In the genomic region with DNA sequence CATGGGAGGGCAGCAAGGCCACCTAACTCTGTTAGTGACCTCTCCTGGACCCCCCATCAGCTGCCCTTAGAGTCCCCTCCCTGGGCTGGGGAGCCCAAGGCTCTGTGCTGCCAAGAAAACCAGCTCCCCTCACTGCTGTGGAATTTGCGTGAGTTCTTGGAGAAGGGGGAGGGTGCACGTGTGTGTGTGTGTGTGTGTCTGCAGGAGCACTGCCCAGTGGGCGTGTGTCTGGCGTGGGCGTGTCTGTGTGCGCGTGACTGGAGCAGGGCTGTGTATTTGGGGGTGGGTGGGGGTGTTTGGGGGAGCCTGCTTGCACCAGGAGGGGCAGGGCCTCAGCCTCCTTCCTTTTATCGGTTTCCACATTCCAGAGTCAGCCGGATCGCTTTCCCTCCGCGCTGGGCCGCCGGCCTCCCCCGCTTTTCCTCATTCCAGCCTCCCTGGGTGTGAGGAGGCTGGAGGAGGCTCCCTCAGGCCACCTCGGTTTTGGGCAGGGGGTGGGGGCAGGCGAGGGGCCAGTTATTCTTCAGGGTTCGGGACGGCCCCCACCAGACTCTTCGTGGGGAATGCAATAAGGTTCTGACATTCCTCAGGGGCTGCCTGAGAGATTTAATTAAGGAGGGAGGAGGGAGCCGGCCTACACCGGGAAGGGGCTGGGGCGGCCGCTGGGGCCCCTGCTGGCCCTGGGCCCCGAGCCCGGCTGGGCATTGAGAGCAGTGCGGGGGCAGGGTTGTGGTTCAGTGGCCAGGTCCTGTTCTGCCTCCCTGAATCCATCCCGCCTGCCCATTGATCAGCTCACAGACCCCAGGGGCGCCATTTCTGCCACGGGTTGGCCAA, we compare ENCODE assay signal across 1 cellular context.
TF ChIP-seq lines count a peak whose summit lies in the region.

No MANE protein-coding gene starts in this region.

TF ChIP-seq in HepG2, 621 proteins besides CTCF, POLR2A, EP300 and RAD21 (continued from another document and continues in another):
- TF ChIP-seq, protein P1, sequence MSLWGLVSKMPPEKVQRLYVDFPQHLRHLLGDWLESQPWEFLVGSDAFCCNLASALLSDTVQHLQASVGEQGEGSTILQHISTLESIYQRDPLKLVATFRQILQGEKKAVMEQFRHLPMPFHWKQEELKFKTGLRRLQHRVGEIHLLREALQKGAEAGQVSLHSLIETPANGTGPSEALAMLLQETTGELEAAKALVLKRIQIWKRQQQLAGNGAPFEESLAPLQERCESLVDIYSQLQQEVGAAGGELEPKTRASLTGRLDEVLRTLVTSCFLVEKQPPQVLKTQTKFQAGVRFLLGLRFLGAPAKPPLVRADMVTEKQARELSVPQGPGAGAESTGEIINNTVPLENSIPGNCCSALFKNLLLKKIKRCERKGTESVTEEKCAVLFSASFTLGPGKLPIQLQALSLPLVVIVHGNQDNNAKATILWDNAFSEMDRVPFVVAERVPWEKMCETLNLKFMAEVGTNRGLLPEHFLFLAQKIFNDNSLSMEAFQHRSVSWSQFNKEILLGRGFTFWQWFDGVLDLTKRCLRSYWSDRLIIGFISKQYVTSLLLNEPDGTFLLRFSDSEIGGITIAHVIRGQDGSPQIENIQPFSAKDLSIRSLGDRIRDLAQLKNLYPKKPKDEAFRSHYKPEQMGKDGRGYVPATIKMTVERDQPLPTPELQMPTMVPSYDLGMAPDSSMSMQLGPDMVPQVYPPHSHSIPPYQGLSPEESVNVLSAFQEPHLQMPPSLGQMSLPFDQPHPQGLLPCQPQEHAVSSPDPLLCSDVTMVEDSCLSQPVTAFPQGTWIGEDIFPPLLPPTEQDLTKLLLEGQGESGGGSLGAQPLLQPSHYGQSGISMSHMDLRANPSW (CRISPR knock-in tag; IDR thresholded peaks at IDR 0.05; ENCODE audit: borderline replicate concordance): no peak
- TF ChIP-seq SETDB1 (CRISPR knock-in tag; IDR thresholded peaks at IDR 0.05; ENCODE audit: borderline replicate concordance) (no peak), ZFX (CRISPR knock-in tag; IDR thresholded peaks at IDR 0.05; ENCODE audit: low read depth) (0 out of 2 replicates have a peak, but pooled peaks have one; percentile 7), SAP130 (CRISPR knock-in tag; IDR thresholded peaks at IDR 0.05; ENCODE audit: low read depth) (0 out of 2 replicates have a peak, but pooled peaks have one; percentile 9), ZNF607 (CRISPR knock-in tag; IDR thresholded peaks at IDR 0.05; ENCODE audit: borderline replicate concordance) (no peak), ZNF274 (CRISPR knock-in tag; IDR thresholded peaks at IDR 0.05) (peak; percentile 31; the same call in 1 of the 2 replicates), ZNF616 (CRISPR knock-in tag; IDR thresholded peaks at IDR 0.05; ENCODE audit: low read depth) (no peak), EHMT2 (IDR thresholded peaks at IDR 0.05; ENCODE audit: borderline replicate concordance, low read depth, low read length) (no peak), HHEX (CRISPR knock-in tag; IDR thresholded peaks at IDR 0.05) (no peak), HNRNPL (IDR thresholded peaks at IDR 0.05; ENCODE audit: low read depth, low read length) (no peak), MED13 (CRISPR knock-in tag; IDR thresholded peaks at IDR 0.05) (no peak), FOXK2 (IDR thresholded peaks at IDR 0.05) (no peak), ZNF337 (CRISPR knock-in tag; IDR thresholded peaks at IDR 0.05; ENCODE audit: borderline replicate concordance, low read depth) (no peak), ZFP1 (CRISPR knock-in tag; IDR thresholded peaks at IDR 0.05) (no peak), ZNF562 (CRISPR knock-in tag; IDR thresholded peaks at IDR 0.05; ENCODE audit: borderline replicate concordance) (no peak), ZNF3 (CRISPR knock-in tag; IDR thresholded peaks at IDR 0.05) (no peak), CREB1 (IDR thresholded peaks at IDR 0.05) (no peak), CREB1 (CRISPR knock-in tag; IDR thresholded peaks at IDR 0.05) (no peak), SPEN (CRISPR knock-in tag; IDR thresholded peaks at IDR 0.05; ENCODE audit: low read depth) (no peak), XRCC5 (optimal IDR thresholded peaks at IDR 0.05; ENCODE audit: low read length) (no peak), HMG20A (CRISPR knock-in tag; IDR thresholded peaks at IDR 0.05; ENCODE audit: borderline replicate concordance) (no peak), NFYC (CRISPR knock-in tag; IDR thresholded peaks at IDR 0.05) (no peak)
- TF ChIP-seq, protein P2, sequence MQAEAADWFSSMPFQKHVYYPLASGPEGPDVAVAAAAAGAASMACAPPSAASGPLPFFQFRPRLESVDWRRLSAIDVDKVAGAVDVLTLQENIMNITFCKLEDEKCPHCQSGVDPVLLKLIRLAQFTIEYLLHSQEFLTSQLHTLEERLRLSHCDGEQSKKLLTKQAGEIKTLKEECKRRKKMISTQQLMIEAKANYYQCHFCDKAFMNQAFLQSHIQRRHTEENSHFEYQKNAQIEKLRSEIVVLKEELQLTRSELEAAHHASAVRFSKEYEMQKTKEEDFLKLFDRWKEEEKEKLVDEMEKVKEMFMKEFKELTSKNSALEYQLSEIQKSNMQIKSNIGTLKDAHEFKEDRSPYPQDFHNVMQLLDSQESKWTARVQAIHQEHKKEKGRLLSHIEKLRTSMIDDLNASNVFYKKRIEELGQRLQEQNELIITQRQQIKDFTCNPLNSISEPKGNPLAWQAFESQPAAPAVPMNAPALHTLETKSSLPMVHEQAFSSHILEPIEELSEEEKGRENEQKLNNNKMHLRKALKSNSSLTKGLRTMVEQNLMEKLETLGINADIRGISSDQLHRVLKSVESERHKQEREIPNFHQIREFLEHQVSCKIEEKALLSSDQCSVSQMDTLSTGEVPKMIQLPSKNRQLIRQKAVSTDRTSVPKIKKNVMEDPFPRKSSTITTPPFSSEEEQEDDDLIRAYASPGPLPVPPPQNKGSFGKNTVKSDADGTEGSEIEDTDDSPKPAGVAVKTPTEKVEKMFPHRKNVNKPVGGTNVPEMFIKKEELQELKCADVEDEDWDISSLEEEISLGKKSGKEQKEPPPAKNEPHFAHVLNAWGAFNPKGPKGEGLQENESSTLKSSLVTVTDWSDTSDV (CRISPR knock-in tag; IDR thresholded peaks at IDR 0.05): no peak
- TF ChIP-seq, protein P3, sequence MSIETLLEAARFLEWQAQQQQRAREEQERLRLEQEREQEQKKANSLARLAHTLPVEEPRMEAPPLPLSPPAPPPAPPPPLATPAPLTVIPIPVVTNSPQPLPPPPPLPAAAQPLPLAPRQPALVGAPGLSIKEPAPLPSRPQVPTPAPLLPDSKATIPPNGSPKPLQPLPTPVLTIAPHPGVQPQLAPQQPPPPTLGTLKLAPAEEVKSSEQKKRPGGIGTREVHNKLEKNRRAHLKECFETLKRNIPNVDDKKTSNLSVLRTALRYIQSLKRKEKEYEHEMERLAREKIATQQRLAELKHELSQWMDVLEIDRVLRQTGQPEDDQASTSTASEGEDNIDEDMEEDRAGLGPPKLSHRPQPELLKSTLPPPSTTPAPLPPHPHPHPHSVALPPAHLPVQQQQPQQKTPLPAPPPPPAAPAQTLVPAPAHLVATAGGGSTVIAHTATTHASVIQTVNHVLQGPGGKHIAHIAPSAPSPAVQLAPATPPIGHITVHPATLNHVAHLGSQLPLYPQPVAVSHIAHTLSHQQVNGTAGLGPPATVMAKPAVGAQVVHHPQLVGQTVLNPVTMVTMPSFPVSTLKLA (IDR thresholded peaks at IDR 0.05): no peak
- TF ChIP-seq, protein P4, sequence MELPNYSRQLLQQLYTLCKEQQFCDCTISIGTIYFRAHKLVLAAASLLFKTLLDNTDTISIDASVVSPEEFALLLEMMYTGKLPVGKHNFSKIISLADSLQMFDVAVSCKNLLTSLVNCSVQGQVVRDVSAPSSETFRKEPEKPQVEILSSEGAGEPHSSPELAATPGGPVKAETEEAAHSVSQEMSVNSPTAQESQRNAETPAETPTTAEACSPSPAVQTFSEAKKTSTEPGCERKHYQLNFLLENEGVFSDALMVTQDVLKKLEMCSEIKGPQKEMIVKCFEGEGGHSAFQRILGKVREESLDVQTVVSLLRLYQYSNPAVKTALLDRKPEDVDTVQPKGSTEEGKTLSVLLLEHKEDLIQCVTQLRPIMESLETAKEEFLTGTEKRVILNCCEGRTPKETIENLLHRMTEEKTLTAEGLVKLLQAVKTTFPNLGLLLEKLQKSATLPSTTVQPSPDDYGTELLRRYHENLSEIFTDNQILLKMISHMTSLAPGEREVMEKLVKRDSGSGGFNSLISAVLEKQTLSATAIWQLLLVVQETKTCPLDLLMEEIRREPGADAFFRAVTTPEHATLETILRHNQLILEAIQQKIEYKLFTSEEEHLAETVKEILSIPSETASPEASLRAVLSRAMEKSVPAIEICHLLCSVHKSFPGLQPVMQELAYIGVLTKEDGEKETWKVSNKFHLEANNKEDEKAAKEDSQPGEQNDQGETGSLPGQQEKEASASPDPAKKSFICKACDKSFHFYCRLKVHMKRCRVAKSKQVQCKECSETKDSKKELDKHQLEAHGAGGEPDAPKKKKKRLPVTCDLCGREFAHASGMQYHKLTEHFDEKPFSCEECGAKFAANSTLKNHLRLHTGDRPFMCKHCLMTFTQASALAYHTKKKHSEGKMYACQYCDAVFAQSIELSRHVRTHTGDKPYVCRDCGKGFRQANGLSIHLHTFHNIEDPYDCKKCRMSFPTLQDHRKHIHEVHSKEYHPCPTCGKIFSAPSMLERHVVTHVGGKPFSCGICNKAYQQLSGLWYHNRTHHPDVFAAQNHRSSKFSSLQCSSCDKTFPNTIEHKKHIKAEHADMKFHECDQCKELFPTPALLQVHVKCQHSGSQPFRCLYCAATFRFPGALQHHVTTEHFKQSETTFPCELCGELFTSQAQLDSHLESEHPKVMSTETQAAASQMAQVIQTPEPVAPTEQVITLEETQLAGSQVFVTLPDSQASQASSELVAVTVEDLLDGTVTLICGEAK (IDR thresholded peaks at IDR 0.05): no peak
- TF ChIP-seq, protein P4 (CRISPR knock-in tag; IDR thresholded peaks at IDR 0.05): no peak
- TF ChIP-seq, protein P5, sequence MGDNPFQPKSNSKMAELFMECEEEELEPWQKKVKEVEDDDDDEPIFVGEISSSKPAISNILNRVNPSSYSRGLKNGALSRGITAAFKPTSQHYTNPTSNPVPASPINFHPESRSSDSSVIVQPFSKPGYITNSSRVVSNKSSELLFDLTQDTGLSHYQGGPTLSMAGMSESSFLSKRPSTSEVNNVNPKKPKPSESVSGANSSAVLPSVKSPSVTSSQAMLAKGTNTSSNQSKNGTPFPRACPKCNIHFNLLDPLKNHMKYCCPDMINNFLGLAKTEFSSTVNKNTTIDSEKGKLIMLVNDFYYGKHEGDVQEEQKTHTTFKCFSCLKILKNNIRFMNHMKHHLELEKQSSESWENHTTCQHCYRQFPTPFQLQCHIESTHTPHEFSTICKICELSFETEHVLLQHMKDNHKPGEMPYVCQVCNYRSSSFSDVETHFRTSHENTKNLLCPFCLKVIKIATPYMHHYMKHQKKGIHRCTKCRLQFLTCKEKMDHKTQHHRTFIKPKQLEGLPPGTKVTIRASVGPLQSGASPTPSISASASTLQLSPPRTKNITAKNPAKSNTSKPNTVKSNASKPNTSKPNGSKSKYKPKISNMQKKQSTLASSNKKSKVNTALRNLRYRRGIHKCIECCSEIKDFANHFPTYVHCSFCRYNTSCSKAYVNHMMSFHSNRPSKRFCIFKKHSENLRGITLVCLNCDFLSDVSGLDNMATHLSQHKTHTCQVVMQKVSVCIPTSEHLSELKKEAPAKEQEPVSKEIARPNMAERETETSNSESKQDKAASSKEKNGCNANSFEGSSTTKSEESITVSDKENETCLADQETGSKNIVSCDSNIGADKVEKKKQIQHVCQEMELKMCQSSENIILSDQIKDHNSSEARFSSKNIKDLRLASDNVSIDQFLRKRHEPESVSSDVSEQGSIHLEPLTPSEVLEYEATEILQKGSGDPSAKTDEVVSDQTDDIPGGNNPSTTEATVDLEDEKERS (CRISPR knock-in tag; IDR thresholded peaks at IDR 0.05): no peak
